Comparison of ENCODE assay signal across 8 cellular contexts in the genomic region with DNA sequence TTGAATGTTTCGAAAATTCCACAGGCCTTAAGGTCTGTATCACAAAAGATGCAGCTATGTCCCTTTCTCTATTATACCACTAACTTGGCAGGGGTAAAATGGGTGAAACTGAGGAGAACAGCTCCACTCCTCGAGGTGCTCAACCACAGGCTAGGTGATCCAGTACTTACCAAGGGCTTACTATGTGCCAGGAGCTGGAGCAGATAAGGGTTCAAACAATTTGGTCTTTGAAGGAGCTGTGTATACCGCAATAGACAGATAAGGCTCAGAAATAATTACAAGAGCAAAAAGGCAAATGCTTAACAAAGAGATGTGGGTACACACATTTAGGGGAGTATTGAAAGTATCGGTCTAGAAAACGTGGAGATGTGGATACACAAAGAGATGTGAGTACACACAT. TPM values are rescaled to one million over a fixed set of nuclear protein-coding genes. Genes with fewer than 3 reads are reported as not detected.
DNase-seq lines count a peak whose midpoint lies in the region; ATAC-seq and TF ChIP-seq lines count a peak whose summit lies in the region.

No MANE protein-coding gene starts in this region.

- TF ChIP-seq POLR2A in GM18505 (IDR thresholded peaks at IDR 0.05; ENCODE audit: borderline replicate concordance, extremely low read depth, insufficient read depth, insufficient read length): no peak

- peak overlapping the region; percentile 3 for H3K27ac Mint-ChIP-seq in mesothelial cell of epicardium

- H3K4me3 ChIP-seq in HFF-Myc (replicated peaks; ENCODE audit: low read depth, low read length): peak overlapping the region; percentile 90
- peak overlapping the region; percentile 83 for H3K4me3 ChIP-seq in astrocyte of the cerebellum (ENCODE audit: low read depth, low read length)

- TF ChIP-seq CTCF in 22Rv1 (IDR thresholded peaks at IDR 0.05) (no peak), HFF-Myc (IDR thresholded peaks at IDR 0.05; ENCODE audit: low read depth, low read length, missing control alignments) (no peak), astrocyte of the cerebellum (IDR thresholded peaks at IDR 0.05; ENCODE audit: low read depth, low read length, missing control alignments) (no peak), mesothelial cell of epicardium (IDR thresholded peaks at IDR 0.05; ENCODE audit: unreplicated experiment) (no peak)

- peaks cover 16% of the 10 kb centered on the region for H3K4me1 Mint-ChIP-seq in mesothelial cell of epicardium

- no peaks in the 10 kb centered on the region for H3K27me3 Mint-ChIP-seq in mesothelial cell of epicardium (ENCODE audit: low read depth)

- no peak for DNase-seq in HFF-Myc (ENCODE audit: extremely low read depth, low read depth)
- no peak for DNase-seq in astrocyte of the cerebellum (ENCODE audit: low read depth)
- no peak for DNase-seq in mesothelial cell of epicardium (ENCODE audit: low spot score in 2 of 2, unreplicated experiment in 2 of 2)
- DNase-seq in T1000 (lab: John Stamatoyannopoulos, UW): no peak
- no peak for DNase-seq in medulla oblongata (ENCODE audit: extremely low spot score)

- H3K27ac ChIP-seq in 22Rv1: peak overlapping the region; percentile 74; the same call in 1 of the 2 replicates

- H3K36me3 Mint-ChIP-seq in mesothelial cell of epicardium: peaks cover 10% of the 10 kb centered on the region

- H3K4me3 Mint-ChIP-seq in mesothelial cell of epicardium: peak overlapping the region; percentile 77

- in situ Hi-C loops in astrocyte of the cerebellum (cut with HindIII; ENCODE audit: low sequenced_read_pairs): no loop called here

- ATAC-seq in GM21717 (IDR thresholded peaks at IDR 0.05; ENCODE audit: unreplicated experiment) (no peak), GM18505 (IDR thresholded peaks at IDR 0.05; ENCODE audit: unreplicated experiment) (no peak)

- no peaks in the 10 kb centered on the region for H3K9me3 Mint-ChIP-seq in mesothelial cell of epicardium

RNA-seq across cellular contexts. Expression of gene XPO6, which starts 1.5 kb away (rescaled TPM):
- 111 to 118 TPM (median 115 TPM) in 3 replicates for total RNA-seq in mesothelial cell of epicardium
